ENCODE assay signal across 39 cellular contexts in genomic region chr10:74635655-74636054, GRCh38.
"Had no signal": no experiment of that assay in that cellular context is flagged by ENCODE, and none has a peak within 500 bp of the region (broad histone marks: within the 10 kb centered on the region; RNA-seq: fewer than 3 reads in every experiment).

No MANE protein-coding gene starts in this region.

- FAIRE-seq: astrocyte, bronchial epithelial cell had no signal

- H3K4me1 Mint-ChIP-seq: activated naive CD4-positive, alpha-beta T cell treated with anti-CD3 and anti-CD28 coated beads, Interleukin-2, amount 10 ng/mL, durations not matched to agents 7 days and 5 days; activated naive CD4-positive, alpha-beta T cell treated with anti-CD3 and anti-CD28 coated beads, Interleukin-2, amount 50 U/mL, for 24 hours; activated naive CD8-positive, alpha-beta T cell treated with anti-CD3 and anti-CD28 coated beads for 36 hours; activated naive CD8-positive, alpha-beta T cell treated with anti-CD3 and anti-CD28 coated beads, Interleukin-2, amount 10 ng/mL, durations not matched to agents 7 days and 5 days; activated naive CD8-positive, alpha-beta T cell treated with anti-CD3 and anti-CD28 coated beads, Interleukin-2, amount 50 U/mL, for 24 hours; activated T-helper 17 cell treated with anti-CD3 and anti-CD28 coated beads, Interleukin-2, amount 50 U/mL, for 72 hours; central memory CD8-positive, alpha-beta T cell had no signal

- H3K36me3 ChIP-seq: adrenal gland, ascending aorta, brain microvascular endothelial cell, breast epithelium, cardiac muscle cell had no signal

- H3K4me3 Mint-ChIP-seq: activated naive CD4-positive, alpha-beta T cell treated with anti-CD3 and anti-CD28 coated beads for 36 hours; activated naive CD4-positive, alpha-beta T cell treated with anti-CD3 and anti-CD28 coated beads, Interleukin-2, amount 10 ng/mL, durations not matched to agents 7 days and 5 days; activated naive CD4-positive, alpha-beta T cell treated with anti-CD3 and anti-CD28 coated beads, Interleukin-2, amount 50 U/mL, for 24 hours; activated naive CD8-positive, alpha-beta T cell; activated naive CD8-positive, alpha-beta T cell treated with anti-CD3 and anti-CD28 coated beads for 36 hours; activated naive CD8-positive, alpha-beta T cell treated with anti-CD3 and anti-CD28 coated beads, Interleukin-2, amount 10 ng/mL, durations not matched to agents 7 days and 5 days; activated naive CD8-positive, alpha-beta T cell treated with anti-CD3 and anti-CD28 coated beads, Interleukin-2, amount 50 U/mL, for 24 hours; activated T-cell treated with anti-CD3 and anti-CD28 coated beads, Interleukin-2, amount 50 U/mL, for 24 hours; activated T-cell treated with anti-CD3 and anti-CD28 coated beads, Interleukin-2, amount 50 U/mL, for 4 hours; activated T-cell treated with anti-CD3 and anti-CD28 coated beads, Interleukin-2, amount 50 U/mL, for 72 hours; activated T-helper 1 cell treated with anti-CD3 and anti-CD28 coated beads, Interleukin-12 subunit alpha, Interleukin-12 subunit beta, Interleukin-2, Interleukin-4 antibody, amounts not matched to agents 30 ng/mL and 10 ng/mL and 1 ng/mL, durations not matched to agents 14 hours and 24 hours and 36 hours; activated T-helper 17 cell treated with anti-CD3 and anti-CD28 coated beads, Interleukin-2, amount 50 U/mL, for 72 hours; brain; central memory CD8-positive, alpha-beta T cell had no signal

- H3K27me3 ChIP-seq: adrenal gland, ascending aorta, body of pancreas, brain microvascular endothelial cell, breast epithelium, cardiac muscle cell had no signal

- DNase-seq: activated effector memory CD4-positive, alpha-beta T cell treated with anti-CD3 and anti-CD28 coated beads, Interleukin-2, amount 50 U/mL, for 16 hours; activated effector memory CD4-positive, alpha-beta T cell treated with Interleukin-2 at 50 U/mL for 16 hours; activated gamma-delta T cell; activated gamma-delta T cell treated with Interleukin-2 at 50 U/mL for 16 hours; activated naive CD4-positive, alpha-beta T cell; activated naive CD4-positive, alpha-beta T cell treated with anti-CD3 and anti-CD28 coated beads for 36 hours; activated naive CD4-positive, alpha-beta T cell treated with anti-CD3 and anti-CD28 coated beads, Interleukin-2, amount 10 ng/mL, durations not matched to agents 7 days and 5 days; activated naive CD4-positive, alpha-beta T cell treated with anti-CD3 and anti-CD28 coated beads, Interleukin-2, amount 50 U/mL, for 16 hours; activated naive CD4-positive, alpha-beta T cell treated with Interleukin-2 at 50 U/mL for 16 hours; activated naive CD8-positive, alpha-beta T cell treated with anti-CD3 and anti-CD28 coated beads for 36 hours; activated naive CD8-positive, alpha-beta T cell treated with anti-CD3 and anti-CD28 coated beads, Interleukin-2, amount 10 ng/mL, durations not matched to agents 7 days and 5 days; activated naive CD8-positive, alpha-beta T cell treated with anti-CD3 and anti-CD28 coated beads, Interleukin-2, amount 50 U/mL, for 24 hours; activated T-cell treated with anti-CD3 and anti-CD28 coated beads, Interleukin-2, amount 50 U/mL, for 1 hour; activated T-cell treated with anti-CD3 and anti-CD28 coated beads, Interleukin-2, amount 50 U/mL, for 24 hours; activated T-cell treated with anti-CD3 and anti-CD28 coated beads, Interleukin-2, amount 50 U/mL, for 4 hours; activated T-cell treated with anti-CD3 and anti-CD28 coated beads, Interleukin-2, amount 50 U/mL, for 72 hours; adrenal gland; amniotic stem cell; amygdala; anterior cingulate cortex; aorta; body of pancreas; brain microvascular endothelial cell; caudate nucleus; central memory CD4-positive, alpha-beta T cell; cerebellar nuclear complex had no signal

- H3K27ac Mint-ChIP-seq: activated naive CD4-positive, alpha-beta T cell treated with anti-CD3 and anti-CD28 coated beads for 36 hours; activated naive CD4-positive, alpha-beta T cell treated with anti-CD3 and anti-CD28 coated beads, Interleukin-2, amount 10 ng/mL, durations not matched to agents 7 days and 5 days; activated naive CD4-positive, alpha-beta T cell treated with anti-CD3 and anti-CD28 coated beads, Interleukin-2, amount 50 U/mL, for 24 hours; activated naive CD4-positive, alpha-beta T cell treated with anti-CD3 and anti-CD28 coated beads, Interleukin-2, amount 50 U/mL, for 72 hours; activated naive CD8-positive, alpha-beta T cell; activated naive CD8-positive, alpha-beta T cell treated with anti-CD3 and anti-CD28 coated beads for 36 hours; activated naive CD8-positive, alpha-beta T cell treated with anti-CD3 and anti-CD28 coated beads, Interleukin-2, amount 10 ng/mL, durations not matched to agents 7 days and 5 days; activated naive CD8-positive, alpha-beta T cell treated with anti-CD3 and anti-CD28 coated beads, Interleukin-2, amount 50 U/mL, for 24 hours; activated T-cell treated with anti-CD3 and anti-CD28 coated beads, Interleukin-2, amount 50 U/mL, for 24 hours; activated T-cell treated with anti-CD3 and anti-CD28 coated beads, Interleukin-2, amount 50 U/mL, for 72 hours; activated T-helper 1 cell treated with anti-CD3 and anti-CD28 coated beads, Interleukin-12 subunit alpha, Interleukin-12 subunit beta, Interleukin-2, Interleukin-4 antibody, amounts not matched to agents 30 ng/mL and 10 ng/mL and 1 ng/mL, durations not matched to agents 14 hours and 24 hours and 36 hours; activated T-helper 17 cell treated with anti-CD3 and anti-CD28 coated beads, Interleukin-2, amount 50 U/mL, for 72 hours; activated T-helper 2 cell treated with anti-CD3 and anti-CD28 coated beads, Interferon-gamma antibody, Interleukin-2, Interleukin-4, amounts not matched to agents 10 μg/mL and 5 μg/mL and 100 μg/mL, durations not matched to agents 14 hours and 24 hours and 36 hours; brain had no signal

- H3K27ac ChIP-seq: adrenal gland, ascending aorta, body of pancreas, brain microvascular endothelial cell, breast epithelium, cardiac muscle cell had no signal

- H3K9me3 ChIP-seq: ascending aorta, body of pancreas had no signal

- ATAC-seq: activated naive CD4-positive, alpha-beta T cell treated with anti-CD3 and anti-CD28 coated beads, Interleukin-2, amount 50 U/mL, for 72 hours; activated naive CD8-positive, alpha-beta T cell treated with anti-CD3 and anti-CD28 coated beads, Interleukin-2, amount 50 U/mL, for 24 hours; activated T-cell treated with anti-CD3 and anti-CD28 coated beads, Interleukin-2, amount 50 U/mL, for 4 hours; activated T-cell treated with anti-CD3 and anti-CD28 coated beads, Interleukin-2, amount 50 U/mL, for 72 hours; activated T-helper 17 cell treated with anti-CD3 and anti-CD28 coated beads, Interleukin-2, amount 50 U/mL, for 72 hours; body of pancreas had no signal

- H3K4me1 ChIP-seq: adrenal gland, body of pancreas, breast epithelium had no signal

- H3K4me3 ChIP-seq: adrenal gland, ascending aorta, body of pancreas, breast epithelium, cardiac muscle cell had no signal

- H3K27me3 Mint-ChIP-seq: activated naive CD4-positive, alpha-beta T cell treated with anti-CD3 and anti-CD28 coated beads, Interleukin-2, amount 10 ng/mL, durations not matched to agents 7 days and 5 days; activated naive CD4-positive, alpha-beta T cell treated with anti-CD3 and anti-CD28 coated beads, Interleukin-2, amount 50 U/mL, for 24 hours; activated naive CD8-positive, alpha-beta T cell; activated naive CD8-positive, alpha-beta T cell treated with anti-CD3 and anti-CD28 coated beads for 36 hours; activated naive CD8-positive, alpha-beta T cell treated with anti-CD3 and anti-CD28 coated beads, Interleukin-2, amount 10 ng/mL, durations not matched to agents 7 days and 5 days; activated naive CD8-positive, alpha-beta T cell treated with anti-CD3 and anti-CD28 coated beads, Interleukin-2, amount 50 U/mL, for 24 hours; activated T-cell treated with anti-CD3 and anti-CD28 coated beads, Interleukin-2, amount 50 U/mL, for 24 hours; activated T-helper 17 cell treated with anti-CD3 and anti-CD28 coated beads, Interleukin-2, amount 50 U/mL, for 72 hours; brain; central memory CD8-positive, alpha-beta T cell had no signal
